Comparison of ENCODE assay signal across 10 cellular contexts in genomic region chr5:160269017-160269416, GRCh38. TPM values are rescaled to one million over a fixed set of nuclear protein-coding genes. Genes with fewer than 3 reads are reported as not detected.
DNase-seq lines count a peak whose midpoint lies in the region; ATAC-seq and TF ChIP-seq lines count a peak whose summit lies in the region.
"Had no signal": no experiment of that assay in that cellular context is flagged by ENCODE, and none has a peak within 500 bp of the region (broad histone marks: within the 10 kb centered on the region; RNA-seq: fewer than 3 reads in every experiment).

No MANE protein-coding gene starts in this region.

- H3K4me3 ChIP-seq in colonic mucosa (no peak overlapping the region), lung (no peak overlapping the region), Caco-2 (ENCODE audit: low read depth, low read length) (no peak overlapping the region)
- H3K4me3 ChIP-seq in CD4-positive, alpha-beta memory T cell (ENCODE audit: low read length in 2 of 2) = no peak overlapping the region

- H3K36me3 ChIP-seq in colonic mucosa (no peaks in the 10 kb centered on the region), lung (ENCODE audit: control insufficient read depth in 2 of 2, insufficient read depth in 2 of 2, low read length in 2 of 2) (no peaks in the 10 kb centered on the region), Caco-2 (ENCODE audit: control insufficient read depth, insufficient read depth, low read length) (peaks cover 2% of the 10 kb centered on the region; the same call in 1 of the 2 replicates)
- H3K36me3 ChIP-seq in CD4-positive, alpha-beta memory T cell (ENCODE audit: insufficient read depth, low read length) = no peaks in the 10 kb centered on the region

- H3K4me1 ChIP-seq in colonic mucosa (peaks cover 13% of the 10 kb centered on the region), lung (ENCODE audit: control insufficient read depth in 2 of 2, insufficient read depth in 2 of 2, low read length in 2 of 2) (peaks cover 16 to 17% of the 10 kb centered on the region in 2 donors), Caco-2 (0 out of 2 replicates have a peak, but pooled peaks cover 5% of the 10 kb centered on the region)
- H3K4me1 ChIP-seq in CD4-positive, alpha-beta memory T cell (ENCODE audit: insufficient read depth, low read length) = no peaks in the 10 kb centered on the region

- H3K9me3 ChIP-seq in colonic mucosa = no peaks in the 10 kb centered on the region
- no peaks in the 10 kb centered on the region for H3K9me3 ChIP-seq in lung (ENCODE audit: control insufficient read depth in 2 of 2, insufficient read depth in 1 of 2, low read length in 1 of 2)
- H3K9me3 ChIP-seq in CD4-positive, alpha-beta memory T cell (ENCODE audit: control insufficient read depth in 1 of 2, low read length in 2 of 2) = no peaks in the 10 kb centered on the region
- H3K9me3 ChIP-seq in Caco-2 = no peaks in the 10 kb centered on the region

- H3K27ac ChIP-seq in colonic mucosa (peak overlapping the region; percentile 39), lung (ENCODE audit: low read depth in 1 of 2, low read length in 1 of 2) (peak overlapping the region; percentile 47 to 78)
- H3K27ac ChIP-seq in CD4-positive, alpha-beta memory T cell (ENCODE audit: low read depth, low read length) = no peak overlapping the region

- no peak overlapping the region for H3K27ac Mint-ChIP-seq in activated CD4-positive, alpha-beta T cell treated with anti-CD3 and anti-CD28 coated beads for 36 hours
- H3K27ac Mint-ChIP-seq in CD4-positive, alpha-beta memory T cell = no peak overlapping the region
- no peak overlapping the region for H3K27ac Mint-ChIP-seq in Caco-2 (ENCODE audit: unreplicated experiment)

- intact Hi-C loops in activated CD4-positive, alpha-beta T cell treated with anti-CD3 and anti-CD28 coated beads for 36 hours (cut with DNase I, micrococcal nuclease) = no loop called here
- intact Hi-C loops in colonic mucosa (cut with DNase I) (no loop called here), Caco-2 (cut with micrococcal nuclease; ENCODE audit: unreplicated experiment) (loop anchor here (10.0 kb wide), 1 partner anchor 244 kb away; no protein-coding TSS in a partner anchor)
- intact Hi-C loops in CD4-positive, alpha-beta memory T cell (cut with micrococcal nuclease) = no loop called here

- peak overlapping the region in 1 of 2 donors; percentile 29 for H3K9ac ChIP-seq in colonic mucosa (ENCODE audit: low read depth in 2 of 2, low read length in 2 of 2)

- CTCF ChIA-PET in activated CD4-positive, alpha-beta T cell treated with anti-CD3 and anti-CD28 coated beads for 36 hours (lab: Charles Lee) = no interaction called here
- CTCF ChIA-PET in GM10248 (lab: Yijun Ruan, JAX) = interaction anchor here (0.8 to 1.2 kb wide), 4 partner anchors 8 to 76 kb away, joined by 3 to 6 read pairs (median 4); no protein-coding TSS in a partner anchor
- CTCF ChIA-PET in CD4-positive, alpha-beta memory T cell (lab: Charles Lee; ENCODE audit: partially characterized antibody) = no interaction called here
- CTCF ChIA-PET in Caco-2 (lab: Charles Lee) = interaction anchor here (0.6 kb wide), 1 partner anchor 26 kb away, joined by 4 read pairs; no protein-coding TSS in a partner anchor

- peaks cover 4% of the 10 kb centered on the region for H3K4me1 Mint-ChIP-seq in activated CD4-positive, alpha-beta T cell treated with anti-CD3 and anti-CD28 coated beads for 36 hours
- peaks cover 0 to 4% (median 2%) of the 10 kb centered on the region in 4 donors for H3K4me1 Mint-ChIP-seq in CD4-positive, alpha-beta memory T cell
- peaks cover 14% of the 10 kb centered on the region for H3K4me1 Mint-ChIP-seq in Caco-2 (ENCODE audit: low read depth, unreplicated experiment)

- POLR2A ChIA-PET in activated CD4-positive, alpha-beta T cell treated with anti-CD3 and anti-CD28 coated beads for 36 hours (lab: Charles Lee) = no interaction called here
- POLR2A ChIA-PET in GM10248 (lab: Yijun Ruan, JAX) = no interaction called here
- POLR2A ChIA-PET in CD4-positive, alpha-beta memory T cell (lab: Charles Lee; ENCODE audit: partially characterized antibody) = no interaction called here
- POLR2A ChIA-PET in Caco-2 (lab: Charles Lee) = no interaction called here

- H3K36me3 Mint-ChIP-seq in activated CD4-positive, alpha-beta T cell treated with anti-CD3 and anti-CD28 coated beads for 36 hours (ENCODE audit: low read depth) = no peaks in the 10 kb centered on the region
- H3K36me3 Mint-ChIP-seq in CD4-positive, alpha-beta memory T cell = no peaks in the 10 kb centered on the region
- peaks cover 11% of the 10 kb centered on the region for H3K36me3 Mint-ChIP-seq in Caco-2 (ENCODE audit: insufficient read depth, unreplicated experiment)

- DNase-seq in activated CD4-positive, alpha-beta T cell treated with anti-CD3 and anti-CD28 coated beads for 36 hours = peak; percentile 13
- no peak for DNase-seq in activated CD4-positive, alpha-beta T cell treated with anti-CD3 and anti-CD28 coated beads, Interleukin-2, amount 50 U/mL, for 48 hours
- DNase-seq in colonic mucosa (peak; percentile 66), lung (ENCODE audit: low spot score) (peak; percentile 89), GM10248 (ENCODE audit: extremely low spot score) (no peak), Caco-2 (no peak)
- no peak for DNase-seq in CD4-positive, alpha-beta memory T cell
- DNase-seq: activated CD8-positive, alpha-beta memory T cell treated with anti-CD3 and anti-CD28 coated beads for 24 hours had no signal

- no TSS peak for BruUV-seq in Caco-2 (replicated peaks; lab: Mats Ljungman, UMichigan)

- ATAC-seq in activated CD4-positive, alpha-beta T cell treated with anti-CD3 and anti-CD28 coated beads for 36 hours = no peak
- ATAC-seq in lung (ENCODE audit: insufficient read depth, low FRiP score) (peak; percentile 77), HG02870 (IDR thresholded peaks at IDR 0.05; ENCODE audit: unreplicated experiment) (no peak)

- WGBS in lung, 2 donors = 9 to 24% methylated on average over 10 of the region's 10 CpGs

- no peaks in the 10 kb centered on the region for H3K27me3 ChIP-seq in colonic mucosa
- H3K27me3 ChIP-seq in lung (ENCODE audit: control insufficient read depth, insufficient read depth) = no peaks in the 10 kb centered on the region
- no peaks in the 10 kb centered on the region for H3K27me3 ChIP-seq in CD4-positive, alpha-beta memory T cell (ENCODE audit: insufficient read depth, low read length)
- no peaks in the 10 kb centered on the region for H3K27me3 ChIP-seq in Caco-2 (replicated peaks; ENCODE audit: control insufficient read depth, insufficient read depth, low read length)

- TF ChIP-seq CTCF in colonic mucosa (IDR thresholded peaks at IDR 0.05) = no peak
- TF ChIP-seq CTCF in lung (IDR thresholded peaks at IDR 0.05; ENCODE audit: control extremely low read depth, extremely low read depth) = no peak
- TF ChIP-seq CTCF in GM10248 (IDR thresholded peaks at IDR 0.05; ENCODE audit: control extremely low read depth, extremely low read depth, low read depth, missing control alignments) = no peak
- no peak for TF ChIP-seq CTCF in Caco-2 (IDR thresholded peaks at IDR 0.05; ENCODE audit: insufficient read depth in 1 of 2, low read depth in 1 of 2, low read length in 1 of 2, severe bottlenecking in 1 of 2, unreplicated experiment in 1 of 2)

- no peak overlapping the region for H3K4me3 Mint-ChIP-seq in activated CD4-positive, alpha-beta T cell treated with anti-CD3 and anti-CD28 coated beads for 36 hours
- no peak overlapping the region for H3K4me3 Mint-ChIP-seq in CD4-positive, alpha-beta memory T cell
- H3K4me3 Mint-ChIP-seq in Caco-2 (ENCODE audit: unreplicated experiment) = no peak overlapping the region

- no peaks in the 10 kb centered on the region for H3K9me3 Mint-ChIP-seq in activated CD4-positive, alpha-beta T cell treated with anti-CD3 and anti-CD28 coated beads for 36 hours (ENCODE audit: low read depth)
- H3K9me3 Mint-ChIP-seq in CD4-positive, alpha-beta memory T cell = no peaks in the 10 kb centered on the region
- H3K9me3 Mint-ChIP-seq in Caco-2 (ENCODE audit: unreplicated experiment) = no peaks in the 10 kb centered on the region

- no peaks in the 10 kb centered on the region for H3K27me3 Mint-ChIP-seq in activated CD4-positive, alpha-beta T cell treated with anti-CD3 and anti-CD28 coated beads for 36 hours
- H3K27me3 Mint-ChIP-seq in CD4-positive, alpha-beta memory T cell = peaks cover 7 to 10% of the 10 kb centered on the region in 2 donors
- no peaks in the 10 kb centered on the region for H3K27me3 Mint-ChIP-seq in Caco-2 (ENCODE audit: insufficient read depth, unreplicated experiment)

RNA-seq across cellular contexts. Expression of gene FABP6, which starts 39.7 kb away (rescaled TPM):
- not detected for total RNA-seq in activated CD4-positive, alpha-beta T cell treated with anti-CD3 and anti-CD28 coated beads for 36 hours
- not detected for total RNA-seq in colonic mucosa
- 10 to 100 TPM in 1 of 2 donors, 1 to 10 TPM in 1; 5.0 to 13.1 TPM for total RNA-seq in lung
- 1 to 10 TPM; 6.0 to 6.6 TPM for polyA plus RNA-seq in lung
- total RNA-seq in CD4-positive, alpha-beta memory T cell = not detected
- polyA plus RNA-seq in CD4-positive, alpha-beta memory T cell = not detected
- not detected in 2 replicates for total RNA-seq in Caco-2 (2022)
- total RNA-seq: mononuclear cell had no signal

RNA-seq across cellular contexts. Expression of gene CCNJL, which starts 43.3 kb away (rescaled TPM):
- not detected for total RNA-seq in activated CD4-positive, alpha-beta T cell treated with anti-CD3 and anti-CD28 coated beads for 36 hours
- 10 to 100 TPM; 14.6 to 21.6 TPM for total RNA-seq in colonic mucosa
- total RNA-seq in lung = 10 to 100 TPM in 1 of 2 donors, 1 to 10 TPM in 1; 9.1 to 22.3 TPM
- 10 to 100 TPM; 10.4 to 16.5 TPM for polyA plus RNA-seq in lung
- not detected for total RNA-seq in CD4-positive, alpha-beta memory T cell
- not detected for polyA plus RNA-seq in CD4-positive, alpha-beta memory T cell
- total RNA-seq in Caco-2 (2022) = 16.5 and 17.4 TPM in 2 replicates

Comparison
In these comparisons a context has a peak if more than half of its experiments do, and no peak if none do; other contexts are left out.
1. DNase-seq: peak in activated CD4-positive, alpha-beta T cell treated with anti-CD3 and anti-CD28 coated beads for 36 hours (single experiment), colonic mucosa (single experiment) and lung (single experiment); none in activated CD4-positive, alpha-beta T cell treated with anti-CD3 and anti-CD28 coated beads, Interleukin-2, amount 50 U/mL, for 48 hours (0 of 2), GM10248 (single experiment), CD4-positive, alpha-beta memory T cell (0 of 5) and Caco-2 (0 of 2).
2. RNA of gene CCNJL, which starts 43.3 kb away (total RNA-seq): 9.1 to 22.3 TPM in lung, 14.6 to 21.6 TPM in colonic mucosa and 16.5 to 17.4 TPM in Caco-2; not detected in activated CD4-positive, alpha-beta T cell treated with anti-CD3 and anti-CD28 coated beads for 36 hours and not detected in CD4-positive, alpha-beta memory T cell; every median in the first group is over 10 times any median in the second.
3. CTCF ChIA-PET loops: an anchor here in GM10248 (0.8 to 1.2 kb wide) and Caco-2 (0.6 kb wide); none called in activated CD4-positive, alpha-beta T cell treated with anti-CD3 and anti-CD28 coated beads for 36 hours and CD4-positive, alpha-beta memory T cell.